8 cellular contexts compared by ENCODE assay signal in the genomic region with DNA sequence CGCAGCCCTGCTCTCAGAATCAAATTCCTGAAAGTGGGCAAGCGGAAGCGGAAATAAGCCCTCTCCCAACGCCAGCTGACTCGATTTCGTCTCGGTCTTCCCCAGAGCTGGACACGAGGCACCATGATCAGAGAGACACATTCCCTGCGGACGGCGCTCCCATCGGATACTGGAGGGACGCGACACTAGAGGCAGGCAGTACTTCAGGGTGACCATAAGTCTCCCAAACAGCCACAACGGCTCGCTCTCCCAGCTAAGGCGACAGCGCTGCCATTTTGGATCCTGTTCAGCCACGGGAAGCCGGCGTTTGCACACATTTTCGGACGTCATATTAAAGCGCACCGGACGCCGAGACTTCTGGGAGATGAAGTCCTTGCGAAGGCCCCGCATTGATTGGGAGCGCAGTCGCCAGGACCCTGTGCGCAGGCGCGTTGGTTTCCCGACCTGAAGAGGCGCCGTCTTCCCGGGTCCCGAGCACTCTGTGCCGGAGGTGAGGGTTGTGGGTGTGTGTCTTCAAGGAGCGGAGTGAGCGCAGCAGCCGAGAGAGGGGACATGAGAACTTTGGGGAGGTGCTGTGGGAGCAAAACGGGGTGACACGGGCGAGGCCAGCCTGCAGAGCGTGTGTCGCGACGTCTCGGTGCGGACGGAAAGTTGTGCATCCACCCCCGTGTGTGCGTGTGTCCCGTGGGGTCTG.
DNase-seq lines count a peak whose midpoint lies in the region; ATAC-seq and FAIRE-seq lines count a peak whose summit lies in the region.

A gene (plus strand): TSS at position 439 of the 694 bp plus-strand sequence. CDS start 10,418 bp downstream, outside the sequence.

- ATAC-seq in GM19043 (IDR thresholded peaks at IDR 0.05; ENCODE audit: low read depth, unreplicated experiment): peak; percentile 83
- ATAC-seq in HG03354 (IDR thresholded peaks at IDR 0.05; ENCODE audit: poor library complexity, severe bottlenecking, unreplicated experiment): peak; percentile 94
- peak; percentile 94 to 95 for ATAC-seq in activated CD4-positive, CD25-positive, alpha-beta regulatory T cell treated with anti-CD3 and anti-CD28 coated beads, Interleukin-2, amount 50 U/mL, for 24 hours

- peak; percentile 95 for FAIRE-seq in islet of Langerhans (lab: Jason Lieb, UNC)

- DNase-seq in AML-193 (lab: John Stamatoyannopoulos, UW): peak; percentile 93
- peak; percentile 92 to 97 for DNase-seq in NCI-H446 (lab: John Stamatoyannopoulos, UW)
- DNase-seq in cerebellar cortex (ENCODE audit: low spot score): peak; percentile 98
- peak; percentile 96 to 98 for DNase-seq in stimulated activated CD4-positive, alpha-beta T cell treated with anti-CD3 and anti-CD28 coated beads, Interleukin-12 subunit alpha, Interleukin-12 subunit beta, amount 100 ng/mL, for 24 hours (ENCODE audit: low read depth in 2 of 2)

Comparison
In these comparisons a context has a peak if more than half of its experiments do, and no peak if none do; other contexts are left out.
1. Peak in every context shown above with its lines: DNase-seq and ATAC-seq.